ENCODE assay signal across 32 cellular contexts in genomic region chr3:114406286-114406685, GRCh38.
DNase-seq lines count a peak whose midpoint lies in the region; ATAC-seq, FAIRE-seq and TF ChIP-seq lines count a peak whose summit lies in the region.
"Had no signal": no experiment of that assay in that cellular context is flagged by ENCODE, and none has a peak within 500 bp of the region (broad histone marks: within the 10 kb centered on the region; RNA-seq: fewer than 3 reads in every experiment).

No MANE protein-coding gene starts in this region.

- H3K4me3 ChIP-seq in IMR-90 (ENCODE audit: insufficient read depth, low read depth, low read length) (no peak overlapping the region), fibroblast of villous mesenchyme (ENCODE audit: low read depth, low read length) (no peak overlapping the region), suprapubic skin (no peak overlapping the region), ascending aorta (no peak overlapping the region)
- H3K4me3 ChIP-seq: coronary artery, SK-N-MC, spleen, thyroid gland had no signal

- intact Hi-C loops in IMR-90 (cut with micrococcal nuclease) (no loop called here), ascending aorta (cut with DNase I) (no loop called here)

- H2BK120ac ChIP-seq in IMR-90 (ENCODE audit: low read depth, low read length), result no peak overlapping the region

- no peak overlapping the region for H2BK20ac ChIP-seq in IMR-90 (ENCODE audit: low read depth, low read length)

- no peak overlapping the region for H2AK5ac ChIP-seq in IMR-90 (ENCODE audit: low read depth, low read length)

- peak; percentile 53 for FAIRE-seq in GM12892 (lab: Jason Lieb, UNC)
- FAIRE-seq: bronchial epithelial cell, G401.6, H1, HTR-8/SVneo had no signal

- H2BK15ac ChIP-seq in IMR-90 (ENCODE audit: low read depth, low read length), result no peak overlapping the region

- in situ Hi-C loops in IMR-90 (cut with MboI; ENCODE audit: low sequenced_read_pairs), result no loop called here
- in situ Hi-C loops in KBM-7 (cut with MboI; ENCODE audit: low pct_unique_long_range_greater_than_20kb, low sequenced_read_pairs), result no loop called here

- WGBS in IMR-90 (ENCODE audit: extremely low coverage in 2 of 2, insufficient read length in 1 of 2), 2 experiments, result 100% methylated on average over 1 of the region's 3 CpGs; no CpG with 5 or more reads in 1 of the 2 experiments
- 72% methylated on average over 3 of the region's 3 CpGs for WGBS in suprapubic skin

- H3K56ac ChIP-seq in IMR-90 (ENCODE audit: extremely low read depth, insufficient read depth, low read length), result no peak overlapping the region

- H4K5ac ChIP-seq in IMR-90 (ENCODE audit: low read depth, low read length), result no peak overlapping the region

- H3K18ac ChIP-seq in IMR-90 (ENCODE audit: low read depth, low read length), result no peak overlapping the region

- no peak overlapping the region for H4K8ac ChIP-seq in IMR-90 (ENCODE audit: low read depth in 2 of 2, low read length in 2 of 2)

- H3K4ac ChIP-seq in IMR-90 (ENCODE audit: low read depth, low read length), result no peak overlapping the region

- CTCF ChIA-PET in IMR-90 (lab: Yijun Ruan, JAX), result interaction anchor here (1.4 kb wide), 1 partner anchor 44 kb away, joined by 4 read pairs; no protein-coding TSS in a partner anchor

- H2BK5ac ChIP-seq in IMR-90 (ENCODE audit: low read depth, low read length, poor library complexity, severe bottlenecking), result no peak overlapping the region

- no peak overlapping the region for H2AFZ ChIP-seq in IMR-90 (replicated peaks; ENCODE audit: low read length, poor library complexity)

- peaks cover 6 to 18% of the 10 kb centered on the region in 2 experiments; a peak in 3 of 4 replicates for H3K79me1 ChIP-seq in IMR-90 (ENCODE audit: low read depth in 1 of 2, low read length in 2 of 2)

- dilution Hi-C loops in IMR-90 (cut with HindIII; ENCODE audit: low sequenced_read_pairs, unreplicated experiment), result no loop called here

- H3K23ac ChIP-seq in IMR-90 (ENCODE audit: low read depth, low read length), result no peak overlapping the region

- H3K9me3 ChIP-seq in IMR-90 (ENCODE audit: control insufficient read depth, insufficient read depth, low read length) (no peaks in the 10 kb centered on the region), suprapubic skin (no peaks in the 10 kb centered on the region), ascending aorta (no peaks in the 10 kb centered on the region)
- H3K9me3 ChIP-seq: spleen, thyroid gland had no signal

- ATAC-seq in IMR-90 (ENCODE audit: low read depth), result no peak
- ATAC-seq: activated T-cell treated with anti-CD3 and anti-CD28 coated beads, Interleukin-2, amount 50 U/mL, for 4 hours; CD8-positive, alpha-beta T cell; stimulated activated naive B cell treated with anti-CD40 and anti-IgM and Interleukin-4, amounts not matched to agents 10 μg/mL and 1 μg/mL and 100 μg/mL, for 72 hours; T-helper 17 cell had no signal

- BruUV-seq in IMR-90 (replicated peaks; lab: Mats Ljungman, UMichigan), result no TSS peak

- TF ChIP-seq POLR2A in GM12892 (IDR thresholded peaks at IDR 0.05; ENCODE audit: low read depth, low read length) (no peak), IMR-90 (IDR thresholded peaks at IDR 0.05; ENCODE audit: low read depth, low read length) (no peak), suprapubic skin (IDR thresholded peaks at IDR 0.05) (no peak)

- H3K9me1 ChIP-seq in IMR-90 (ENCODE audit: insufficient read depth, low read length), result peaks cover 6% of the 10 kb centered on the region; the same call in 1 of the 2 replicates

- no peak overlapping the region for H3K4me2 ChIP-seq in IMR-90 (ENCODE audit: low read depth, low read length)

- POLR2A ChIA-PET in IMR-90 (lab: Charles Lee; ENCODE audit: unreplicated experiment), result no interaction called here

- H3K36me3 ChIP-seq in IMR-90 (ENCODE audit: control insufficient read depth, insufficient read depth, low read length), result no peaks in the 10 kb centered on the region
- no peaks in the 10 kb centered on the region for H3K36me3 ChIP-seq in suprapubic skin
- H3K36me3 ChIP-seq in ascending aorta, result no peaks in the 10 kb centered on the region
- H3K36me3 ChIP-seq: spleen, thyroid gland had no signal

- no peak for TF ChIP-seq RAD21 in IMR-90 (IDR thresholded peaks at IDR 0.05; ENCODE audit: low read length)

- no peaks in the 10 kb centered on the region for H4K20me1 ChIP-seq in IMR-90 (ENCODE audit: insufficient read depth, low read length)

- peaks cover 7% of the 10 kb centered on the region for H3K4me1 ChIP-seq in IMR-90 (ENCODE audit: control insufficient read depth, insufficient read depth, low read length)
- H3K4me1 ChIP-seq in suprapubic skin, result peaks cover 13% of the 10 kb centered on the region
- peaks cover 0 to 13% of the 10 kb centered on the region in 2 donors for H3K4me1 ChIP-seq in ascending aorta

- H3K27me3 ChIP-seq in IMR-90 (ENCODE audit: control insufficient read depth, insufficient read depth, low read length) (no peaks in the 10 kb centered on the region), suprapubic skin (no peaks in the 10 kb centered on the region), ascending aorta (no peaks in the 10 kb centered on the region)
- H3K27me3 ChIP-seq: spleen, thyroid gland had no signal

- no peak overlapping the region for H2AK9ac ChIP-seq in IMR-90 (replicated peaks; ENCODE audit: low read depth, low read length, poor library complexity)

- no peak overlapping the region for H4K91ac ChIP-seq in IMR-90 (ENCODE audit: insufficient read depth, low read depth, low read length)

- H3K9ac ChIP-seq in IMR-90 (ENCODE audit: low read depth, low read length), result no peak overlapping the region

- TF ChIP-seq CTCF in IMR-90 (conservative IDR thresholded peaks at IDR 0.05; ENCODE audit: low read depth, low read length) (no peak), fibroblast of villous mesenchyme (IDR thresholded peaks at IDR 0.05; ENCODE audit: insufficient read depth, low read depth, low read length) (no peak), suprapubic skin (IDR thresholded peaks at IDR 0.05) (no peak), ascending aorta (IDR thresholded peaks at IDR 0.05) (no peak)

- no peak for DNase-seq in GM12892 (ENCODE audit: insufficient read length)
- peak; percentile 29 for DNase-seq in IMR-90
- DNase-seq in fibroblast of villous mesenchyme (ENCODE audit: low read depth), result peak; percentile 85
- DNase-seq in suprapubic skin (ENCODE audit: low spot score in 2 of 2), result no peak
- DNase-seq in NCI-H226, result no peak
- DNase-seq in ascending aorta (ENCODE audit: low spot score in 2 of 2), result no peak
- no peak for DNase-seq in KBM-7
- DNase-seq: activated CD4-positive, alpha-beta T cell treated with anti-CD3 and anti-CD28 coated beads for 4 hours; activated naive CD4-positive, alpha-beta T cell; activated T-cell treated with anti-CD3 and anti-CD28 coated beads, Interleukin-2, amount 50 U/mL, for 4 hours; AML-193; amniotic stem cell; CD8-positive, alpha-beta T cell; DMS153; endodermal cell; head of caudate nucleus; naive B cell; NCI-H2171; NCI-H526; occipital lobe; spleen; stimulated activated CD4-positive, alpha-beta T cell treated with anti-CD3 and anti-CD28 coated beads, Interleukin-4, amount 100 ng/mL, for 1 hour; stimulated activated naive B cell treated with anti-CD40 and anti-IgM and Interleukin-4, amounts not matched to agents 10 μg/mL and 1 μg/mL and 100 μg/mL, for 72 hours; T-helper 17 cell; thyroid gland had no signal

- no peak overlapping the region for H3K14ac ChIP-seq in IMR-90 (replicated peaks; ENCODE audit: low read depth, low read length)

- no peak for TF ChIP-seq EP300 in suprapubic skin (IDR thresholded peaks at IDR 0.05)

- H3K27ac ChIP-seq in IMR-90 (ENCODE audit: insufficient read depth, low read length) (no peak overlapping the region), suprapubic skin (peak overlapping the region; percentile 15), ascending aorta (no peak overlapping the region)
- H3K27ac ChIP-seq: coronary artery, RWPE1, SK-N-MC, spleen had no signal

TF ChIP-seq in IMR-90, 13 proteins besides CTCF, POLR2A, EP300 and RAD21:
- no peak for TF ChIP-seq USF2 (IDR thresholded peaks at IDR 0.05; ENCODE audit: low read depth, low read length)
- TF ChIP-seq RFX5 (IDR thresholded peaks at IDR 0.05; ENCODE audit: low read depth, low read length), result no peak
- TF ChIP-seq NFE2L2 (IDR thresholded peaks at IDR 0.05; ENCODE audit: low read depth, low read length), result no peak
- TF ChIP-seq CHD1 (IDR thresholded peaks at IDR 0.05; ENCODE audit: low read depth, low read length), result no peak
- no peak for TF ChIP-seq FOS (IDR thresholded peaks at IDR 0.05; ENCODE audit: low read depth, low read length)
- TF ChIP-seq ELK1 (IDR thresholded peaks at IDR 0.05; ENCODE audit: borderline replicate concordance, low read depth, low read length), result no peak
- TF ChIP-seq BHLHE40 (IDR thresholded peaks at IDR 0.05; ENCODE audit: low read depth, low read length), result no peak
- TF ChIP-seq MAFK (IDR thresholded peaks at IDR 0.05; ENCODE audit: low read depth, low read length), result no peak
- no peak for TF ChIP-seq RCOR1 (IDR thresholded peaks at IDR 0.05; ENCODE audit: insufficient replicate concordance, low read length)
- no peak for TF ChIP-seq SMC3 (IDR thresholded peaks at IDR 0.05; ENCODE audit: low read depth, low read length)
- TF ChIP-seq MXI1 (IDR thresholded peaks at IDR 0.05; ENCODE audit: borderline replicate concordance, low read depth, low read length), result no peak
- TF ChIP-seq CEBPB (IDR thresholded peaks at IDR 0.05; ENCODE audit: low read depth, low read length), result no peak
- no peak for TF ChIP-seq MAZ (IDR thresholded peaks at IDR 0.05; ENCODE audit: borderline replicate concordance, low read depth, low read length)

Comparison
In these comparisons a context has a peak if more than half of its experiments do, and no peak if none do; other contexts are left out.
1. DNase-seq: peak in IMR-90 (single experiment) and fibroblast of villous mesenchyme (single experiment); none in GM12892 (single experiment), suprapubic skin (0 of 2), NCI-H226 (single experiment), ascending aorta (0 of 2) and KBM-7 (single experiment).